In genomic region chr12:113610698-113611097, GRCh38 we compare ENCODE assay signal across 23 cellular contexts.
A peak's percentile ranks its signal among the peaks of the same experiment; 100 is the strongest.
DNase-seq lines count a peak whose midpoint lies in the region; TF ChIP-seq lines count a peak whose summit lies in the region.
"Had no signal": no experiment of that assay in that cellular context is flagged by ENCODE, and none has a peak within 500 bp of the region (broad histone marks: within the 10 kb centered on the region; RNA-seq: fewer than 3 reads in every experiment).

No MANE protein-coding gene starts in this region.

- H3K4me3 ChIP-seq in coronary artery (no peak overlapping the region), iPS-11a (ENCODE audit: low read depth, low read length) (peak overlapping the region; percentile 25), neuron (ENCODE audit: low read length) (no peak overlapping the region)
- H3K4me3 ChIP-seq: A549, K562, SK-N-MC had no signal

- peaks cover 54 to 58% of the 10 kb centered on the region in 2 experiments for H3K4me1 Mint-ChIP-seq in H9
- no peaks in the 10 kb centered on the region for H3K4me1 Mint-ChIP-seq in activated CD4-positive, alpha-beta T cell treated with anti-CD3 and anti-CD28 coated beads, Interleukin-2, amount 10 ng/mL, durations not matched to agents 24 days and 14 days
- peaks cover 2% of the 10 kb centered on the region for H3K4me1 Mint-ChIP-seq in endothelial cell (ENCODE audit: unreplicated experiment)
- H3K4me1 Mint-ChIP-seq: B cell, CD14-positive monocyte had no signal

- no peak overlapping the region for H4K5ac ChIP-seq in H9 (ENCODE audit: insufficient read length, low read depth, low read length)

- H3K27me3 Mint-ChIP-seq in H9 (ENCODE audit: low read depth) (peaks cover 31% of the 10 kb centered on the region), endothelial cell (ENCODE audit: unreplicated experiment) (peaks cover 9% of the 10 kb centered on the region)
- peaks cover 32% of the 10 kb centered on the region for H3K27me3 Mint-ChIP-seq in activated CD4-positive, alpha-beta T cell treated with anti-CD3 and anti-CD28 coated beads, Interleukin-2, amount 10 ng/mL, durations not matched to agents 24 days and 14 days

- H2BK15ac ChIP-seq in H9 (ENCODE audit: low read depth, low read length), result no peak overlapping the region

- no peak overlapping the region for H3K4ac ChIP-seq in H9 (ENCODE audit: low read depth, low read length)

- H3K23ac ChIP-seq in H9 (ENCODE audit: insufficient read length, low read depth, low read length), result no peak overlapping the region

- H3K27me3 ChIP-seq in H9 (ENCODE audit: insufficient read depth, low read length) (no peaks in the 10 kb centered on the region; the same call in 1 of the 2 replicates), neuron (ENCODE audit: insufficient read depth, low read length) (peaks cover 33% of the 10 kb centered on the region)

- no peak overlapping the region for H2BK12ac ChIP-seq in H9 (ENCODE audit: insufficient read length, low read depth, low read length)

- H3K9me3 Mint-ChIP-seq in H9, result peaks cover 3 to 12% of the 10 kb centered on the region in 2 experiments
- H3K9me3 Mint-ChIP-seq in activated CD4-positive, alpha-beta T cell treated with anti-CD3 and anti-CD28 coated beads, Interleukin-2, amount 10 ng/mL, durations not matched to agents 24 days and 14 days, result no peaks in the 10 kb centered on the region
- no peaks in the 10 kb centered on the region for H3K9me3 Mint-ChIP-seq in endothelial cell (ENCODE audit: unreplicated experiment)

- H3K4me3 Mint-ChIP-seq in H9, result peak overlapping the region; percentile 63 to 86
- no peak overlapping the region for H3K4me3 Mint-ChIP-seq in activated CD4-positive, alpha-beta T cell treated with anti-CD3 and anti-CD28 coated beads, Interleukin-2, amount 10 ng/mL, durations not matched to agents 24 days and 14 days
- no peak overlapping the region for H3K4me3 Mint-ChIP-seq in endothelial cell (ENCODE audit: unreplicated experiment)
- H3K4me3 Mint-ChIP-seq: B cell had no signal

- H3T11ph ChIP-seq in H9 (ENCODE audit: low read length), result no peak overlapping the region

- H3K36me3 ChIP-seq in neuron (ENCODE audit: insufficient read depth, low read length), result no peaks in the 10 kb centered on the region

- peak overlapping the region; percentile 7 for H3K9ac ChIP-seq in H9 (ENCODE audit: extremely low read depth, insufficient read length, low read length)

- no peak overlapping the region for H3K56ac ChIP-seq in H9 (ENCODE audit: insufficient read length, low read depth, low read length)

- H3K27ac ChIP-seq in H9 (ENCODE audit: insufficient read length, low read depth, low read length) (no peak overlapping the region), coronary artery (no peak overlapping the region)
- H3K27ac ChIP-seq: A549, SK-N-MC had no signal

- no CpG with 5 or more reads among the region's 13 CpGs for WGBS in H9 (ENCODE audit: extremely low coverage, insufficient read length, low lambda C conversion rate)

- H3K14ac ChIP-seq in H9 (ENCODE audit: insufficient read depth, low read length), result peak overlapping the region; percentile 78

- H2BK120ac ChIP-seq in H9 (ENCODE audit: low read depth, low read length, poor library complexity, severe bottlenecking), result no peak overlapping the region

- peaks cover 4 to 14% (median 8%) of the 10 kb centered on the region in 3 experiments; a peak in 5 of 7 replicates for H3K36me3 Mint-ChIP-seq in H9 (ENCODE audit: insufficient read depth in 1 of 3, low read depth in 3 of 3)
- H3K36me3 Mint-ChIP-seq in activated CD4-positive, alpha-beta T cell treated with anti-CD3 and anti-CD28 coated beads, Interleukin-2, amount 10 ng/mL, durations not matched to agents 24 days and 14 days (ENCODE audit: low read depth), result no peaks in the 10 kb centered on the region
- no peaks in the 10 kb centered on the region for H3K36me3 Mint-ChIP-seq in endothelial cell (ENCODE audit: low read depth, unreplicated experiment)
- H3K36me3 Mint-ChIP-seq: CD14-positive monocyte had no signal

- no peak overlapping the region for H2AK5ac ChIP-seq in H9 (ENCODE audit: insufficient read length, low read length)

- H3K27ac Mint-ChIP-seq in H9 (peak overlapping the region; percentile 91 to 97 (median 94); a peak in 6 of 7 replicates), endothelial cell (ENCODE audit: unreplicated experiment) (no peak overlapping the region)
- no peak overlapping the region for H3K27ac Mint-ChIP-seq in activated CD4-positive, alpha-beta T cell treated with anti-CD3 and anti-CD28 coated beads, Interleukin-2, amount 10 ng/mL, durations not matched to agents 24 days and 14 days
- H3K27ac Mint-ChIP-seq: B cell, CD14-positive monocyte had no signal

- H4K20me1 ChIP-seq in H9 (ENCODE audit: control insufficient read depth, insufficient read depth, insufficient read length), result no peaks in the 10 kb centered on the region

- no peak overlapping the region for H4K91ac ChIP-seq in H9 (ENCODE audit: insufficient read length, low read depth, low read length)

- H3K4me1 ChIP-seq in H9 (ENCODE audit: insufficient read depth, low read length), result peaks cover 2% of the 10 kb centered on the region; the same call in 1 of the 2 replicates
- peaks cover 10% of the 10 kb centered on the region for H3K4me1 ChIP-seq in neuron (ENCODE audit: insufficient read depth, low read length)
- H3K4me1 ChIP-seq: A549 had no signal

- no peak overlapping the region for H4K8ac ChIP-seq in H9 (replicated peaks; ENCODE audit: insufficient read length, low read depth, low read length)

- DNase-seq in H9 (no peak), coronary artery (ENCODE audit: low spot score) (peak; percentile 24), endothelial cell (ENCODE audit: low spot score) (no peak), DMS53 (lab: John Stamatoyannopoulos, UW) (no peak), A172 (ENCODE audit: low spot score) (no peak)
- DNase-seq in activated CD4-positive, alpha-beta T cell treated with anti-CD3 and anti-CD28 coated beads, Interleukin-2, amount 10 ng/mL, durations not matched to agents 24 days and 14 days, result no peak
- DNase-seq: DMS79, MM.1S, NCI-H1048, NCI-H1417 treated with DMSO at 0.1 percent for 48 hours, NCI-H187, NCI-H446, NCI-H526, PC-3, RPMI8226, SHP77 treated with DMSO at 0.1 percent for 48 hours had no signal

- no peaks in the 10 kb centered on the region for H3K79me1 ChIP-seq in H9 (ENCODE audit: insufficient read depth, low read depth, low read length, poor library complexity, severe bottlenecking)

- intact Hi-C loops in activated CD4-positive, alpha-beta T cell treated with anti-CD3 and anti-CD28 coated beads, Interleukin-2, amount 10 ng/mL, durations not matched to agents 24 days and 14 days (cut with micrococcal nuclease), result no loop called here

- no peak overlapping the region for H2BK5ac ChIP-seq in H9 (ENCODE audit: insufficient read length, low read length)

- H3K18ac ChIP-seq in H9 (ENCODE audit: insufficient read length, low read depth, low read length), result peak overlapping the region; percentile 91

- peak overlapping the region; percentile 96 for H3K4me2 ChIP-seq in H9 (ENCODE audit: insufficient read depth, insufficient read length, low read length)
- H3K4me2 ChIP-seq: A549 had no signal

- H2BK20ac ChIP-seq in H9 (ENCODE audit: low read depth, low read length, poor library complexity, severe bottlenecking), result no peak overlapping the region

- no peaks in the 10 kb centered on the region for H3K79me2 ChIP-seq in H9 (ENCODE audit: insufficient read depth, low read length)

- H3K9me3 ChIP-seq in H9 (ENCODE audit: control insufficient read depth, low read depth, low read length) (no peaks in the 10 kb centered on the region), neuron (ENCODE audit: low read length) (no peaks in the 10 kb centered on the region)

- H2AFZ ChIP-seq in H9 (ENCODE audit: low read length), result peak overlapping the region; percentile 3
- H2AFZ ChIP-seq in neuron (ENCODE audit: low read depth, low read length), result peak overlapping the region; percentile 18

- TF ChIP-seq CTCF in H9 (conservative IDR thresholded peaks at IDR 0.05) (no peak), coronary artery (IDR thresholded peaks at IDR 0.05) (no peak), endothelial cell (IDR thresholded peaks at IDR 0.05; ENCODE audit: unreplicated experiment) (no peak)

- peaks cover 7% of the 10 kb centered on the region for H3K23me2 ChIP-seq in H9 (ENCODE audit: insufficient read length, low read depth, low read length, poor library complexity, severe bottlenecking)

Comparison
In these comparisons a context has a peak if more than half of its experiments do, and no peak if none do; other contexts are left out.
1. H3K27ac Mint-ChIP-seq: peak in H9 (3 of 3); none in activated CD4-positive, alpha-beta T cell treated with anti-CD3 and anti-CD28 coated beads, Interleukin-2, amount 10 ng/mL, durations not matched to agents 24 days and 14 days (single experiment) and endothelial cell (single experiment).
2. H3K4me3 Mint-ChIP-seq: peak in H9 (2 of 2); none in activated CD4-positive, alpha-beta T cell treated with anti-CD3 and anti-CD28 coated beads, Interleukin-2, amount 10 ng/mL, durations not matched to agents 24 days and 14 days (single experiment) and endothelial cell (single experiment).